In genomic region chr16:50202926-50203624, GRCh38 we compare ENCODE assay signal across 8 cellular contexts. TPM values are rescaled to one million over a fixed set of nuclear protein-coding genes. Genes with fewer than 3 reads are reported as not detected.
DNase-seq lines count a peak whose midpoint lies in the region; ATAC-seq, FAIRE-seq and TF ChIP-seq lines count a peak whose summit lies in the region.

No MANE protein-coding gene starts in this region.

- peaks cover 2% of the 10 kb centered on the region; the same call in 1 of the 2 replicates for H3K27me3 Mint-ChIP-seq in HFFc6 (ENCODE audit: insufficient read depth)
- H3K27me3 Mint-ChIP-seq in activated CD8-positive, alpha-beta memory T cell treated with anti-CD3 and anti-CD28 coated beads, Interleukin-2, amount 10 ng/mL, durations not matched to agents 7 days and 5 days = no peaks in the 10 kb centered on the region

- no peak for ATAC-seq in GM21576 (IDR thresholded peaks at IDR 0.05; ENCODE audit: unreplicated experiment)
- no peak for ATAC-seq in activated CD8-positive, alpha-beta memory T cell treated with anti-CD3 and anti-CD28 coated beads, Interleukin-2, amount 10 ng/mL, durations not matched to agents 7 days and 5 days

- H3K36me3 ChIP-seq in adrenal gland (replicated peaks in 1 of 2) = no peaks in the 10 kb centered on the region

- FAIRE-seq in frontal cortex (lab: Jason Lieb, UNC) = no peak

- peak overlapping the region; percentile 86 for H3K4me3 Mint-ChIP-seq in HFFc6
- no peak overlapping the region for H3K4me3 Mint-ChIP-seq in activated CD8-positive, alpha-beta memory T cell treated with anti-CD3 and anti-CD28 coated beads, Interleukin-2, amount 10 ng/mL, durations not matched to agents 7 days and 5 days

- TF ChIP-seq CTCF in HFFc6 (IDR thresholded peaks at IDR 0.05) (no peak), adrenal gland (IDR thresholded peaks at IDR 0.05) (no peak)

- peak overlapping the region in 1 of 4 donors; percentile 35 for H3K4me3 ChIP-seq in adrenal gland

- CTCF ChIA-PET in activated CD8-positive, alpha-beta memory T cell treated with anti-CD3 and anti-CD28 coated beads, Interleukin-2, amount 10 ng/mL, durations not matched to agents 7 days and 5 days (lab: Charles Lee) = interaction anchor here (1.1 to 8.5 kb wide), 4 partner anchors 9 to 180 kb away, joined by 3 to 111 read pairs (median 7); partner anchors contain the start of gene CNEP1R1

- H3K27ac ChIP-seq in adrenal gland = peak overlapping the region; percentile 82 to 92 (median 88)

- no peaks in the 10 kb centered on the region for H3K27me3 ChIP-seq in adrenal gland

- peaks cover 92% of the 10 kb centered on the region for H3K4me1 Mint-ChIP-seq in HFFc6 (ENCODE audit: low read depth)
- peaks cover 33% of the 10 kb centered on the region for H3K4me1 Mint-ChIP-seq in activated CD8-positive, alpha-beta memory T cell treated with anti-CD3 and anti-CD28 coated beads, Interleukin-2, amount 10 ng/mL, durations not matched to agents 7 days and 5 days

- intact Hi-C loops in adrenal gland (cut with DNase I) = no loop called here

- peak in 1 of 2 donors; percentile 14 for TF ChIP-seq POLR2A in adrenal gland (IDR thresholded peaks at IDR 0.05)

- H3K27ac Mint-ChIP-seq in HFFc6 = peak overlapping the region; percentile 98
- no peak overlapping the region for H3K27ac Mint-ChIP-seq in activated CD8-positive, alpha-beta memory T cell treated with anti-CD3 and anti-CD28 coated beads, Interleukin-2, amount 10 ng/mL, durations not matched to agents 7 days and 5 days

- 24 to 38% (median 33%) methylated on average over 5 of the region's 5 CpGs for WGBS in adrenal gland, 4 donors

- no peaks in the 10 kb centered on the region for H3K9me3 ChIP-seq in adrenal gland (replicated peaks in 1 of 3)

- DNase-seq in HFFc6 (peak; percentile 97), adrenal gland (peak in 2 of 7 donors; percentile 51 to 57), iPS DF 19.7 (ENCODE audit: low read depth, low spot score) (peak; percentile 12), stromal cell of bone marrow (ENCODE audit: low read depth) (peak; percentile 89), NCI-H146 treated with DMSO at 0.1 percent for 48 hours (lab: John Stamatoyannopoulos, UW; ENCODE audit: unreplicated experiment) (no peak), frontal cortex (ENCODE audit: low spot score in 2 of 2) (no peak)
- no peak for DNase-seq in activated CD8-positive, alpha-beta memory T cell treated with anti-CD3 and anti-CD28 coated beads, Interleukin-2, amount 10 ng/mL, durations not matched to agents 7 days and 5 days

- H3K9me3 Mint-ChIP-seq in HFFc6 = no peaks in the 10 kb centered on the region
- H3K9me3 Mint-ChIP-seq in activated CD8-positive, alpha-beta memory T cell treated with anti-CD3 and anti-CD28 coated beads, Interleukin-2, amount 10 ng/mL, durations not matched to agents 7 days and 5 days (ENCODE audit: low read depth) = no peaks in the 10 kb centered on the region

- H3K4me1 ChIP-seq in adrenal gland (replicated peaks in 1 of 2) = peaks cover 59 to 63% of the 10 kb centered on the region in 2 donors

- H3K36me3 Mint-ChIP-seq in HFFc6 (ENCODE audit: low read depth) = peaks cover 4% of the 10 kb centered on the region; the same call in 1 of the 2 replicates
- no peaks in the 10 kb centered on the region for H3K36me3 Mint-ChIP-seq in activated CD8-positive, alpha-beta memory T cell treated with anti-CD3 and anti-CD28 coated beads, Interleukin-2, amount 10 ng/mL, durations not matched to agents 7 days and 5 days

RNA-seq across cellular contexts. Expression of gene TENT4B, which starts 50.0 kb away (rescaled TPM):
- 10 to 100 TPM; 19.4 to 23.0 (median 21.6) TPM for total RNA-seq in HFFc6 (2021; fragmentation: NEBNext Ultra II Directional; extraction: Animal tissue kit (Norgen Biotek cat#: 25700))
- 10 to 100 TPM in 7 of 8 donors, 1 to 10 TPM in 1; 6.8 to 19.3 (median 13.4) TPM for total RNA-seq in adrenal gland
- polyA plus RNA-seq in adrenal gland = 10 to 100 TPM in 1 of 3 donors, 1 to 10 TPM in 2; 4.2 to 27.8 (median 6.0) TPM
- total RNA-seq in frontal cortex = 27.7 TPM
- total RNA-seq in activated CD8-positive, alpha-beta memory T cell treated with anti-CD3 and anti-CD28 coated beads, Interleukin-2, amount 10 ng/mL, durations not matched to agents 7 days and 5 days = 10 to 100 TPM; 18.5 to 19.7 TPM

Comparison
In these comparisons a context has a peak if more than half of its experiments do, and no peak if none do; other contexts are left out.
1. DNase-seq: peak in HFFc6 (single experiment), iPS DF 19.7 (single experiment) and stromal cell of bone marrow (single experiment); none in NCI-H146 treated with DMSO at 0.1 percent for 48 hours (single experiment), frontal cortex (0 of 2) and activated CD8-positive, alpha-beta memory T cell treated with anti-CD3 and anti-CD28 coated beads, Interleukin-2, amount 10 ng/mL, durations not matched to agents 7 days and 5 days (single experiment).